Comparison of ENCODE assay signal across 8 cellular contexts in the genomic region with DNA sequence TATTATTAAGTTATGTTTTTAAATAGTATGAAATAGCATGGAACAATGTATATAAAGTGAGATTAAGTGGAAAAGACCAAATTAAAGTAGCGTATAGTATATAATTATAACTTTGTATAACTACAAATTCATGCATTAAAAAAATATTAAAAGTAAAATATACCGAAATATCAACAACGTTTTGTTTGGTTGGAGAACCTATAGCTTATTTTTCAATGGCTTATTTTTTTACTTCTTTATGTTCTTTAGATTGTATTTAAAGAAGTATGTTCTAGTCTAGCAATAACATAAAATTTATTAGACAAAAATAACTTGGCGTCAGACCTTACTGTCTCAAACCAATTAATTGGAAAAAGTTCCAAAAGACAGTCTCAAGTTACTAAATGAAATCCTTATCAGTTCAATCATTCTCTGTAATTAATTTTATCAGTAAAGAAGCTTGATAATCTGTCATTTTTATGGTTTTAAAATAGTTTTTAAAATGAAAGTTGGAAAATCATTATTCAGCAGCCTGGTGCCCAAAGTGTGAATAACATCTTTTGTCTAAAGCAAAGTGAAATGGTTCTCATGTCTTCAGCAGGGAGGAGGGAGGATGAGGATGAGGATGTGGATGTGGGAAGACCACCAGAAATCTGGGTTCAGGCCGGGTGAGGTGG. TPM values are rescaled to one million over a fixed set of nuclear protein-coding genes. Genes with fewer than 3 reads are reported as not detected.
DNase-seq lines count a peak whose midpoint lies in the region; ATAC-seq and TF ChIP-seq lines count a peak whose summit lies in the region.

No MANE protein-coding gene starts in this region.

- H3K9me3 ChIP-seq in HUES48 (ENCODE audit: control insufficient read depth, insufficient read depth, low read length) = no peaks in the 10 kb centered on the region
- no peaks in the 10 kb centered on the region for H3K9me3 ChIP-seq in mononuclear cell (ENCODE audit: low read depth, low read length)

- H3K27me3 ChIP-seq in BJ (ENCODE audit: control insufficient read depth, insufficient read depth, low read length) (no peaks in the 10 kb centered on the region), HUES48 (ENCODE audit: control insufficient read depth, insufficient read depth, low read length) (peaks cover 11% of the 10 kb centered on the region; the same call in 1 of the 2 replicates), brain microvascular endothelial cell (replicated peaks) (no peaks in the 10 kb centered on the region), mononuclear cell (ENCODE audit: insufficient read depth, low read length) (peaks cover 2% of the 10 kb centered on the region)

- H3K9ac ChIP-seq in HUES48 (ENCODE audit: low read depth, low read length) = no peak overlapping the region

- H3K4me1 ChIP-seq in HUES48 (ENCODE audit: control insufficient read depth, insufficient read depth, low read length) (peaks cover 27% of the 10 kb centered on the region), mononuclear cell (ENCODE audit: insufficient read depth, low read length) (peaks cover 61% of the 10 kb centered on the region)

- in situ Hi-C loops in brain microvascular endothelial cell (cut with HindIII; ENCODE audit: low pct_ligation_motif_present, low sequenced_read_pairs) = no loop called here

- TF ChIP-seq CTCF in BJ (IDR thresholded peaks at IDR 0.05; ENCODE audit: insufficient read depth, low read depth, low read length) (no peak; the same call in 1 of the 2 replicates), brain microvascular endothelial cell (IDR thresholded peaks at IDR 0.05; ENCODE audit: low read depth, low read length, missing control alignments) (peak; percentile 31)

- ATAC-seq in HG02884 (IDR thresholded peaks at IDR 0.05; ENCODE audit: unreplicated experiment) (no peak), GM19328 (IDR thresholded peaks at IDR 0.05; ENCODE audit: unreplicated experiment) (no peak)

- peak overlapping the region; percentile 41 for H3K4me3 ChIP-seq in BJ (ENCODE audit: low read depth, low read length)
- H3K4me3 ChIP-seq in HUES48 (ENCODE audit: low read depth, low read length) = peak overlapping the region; percentile 68
- peak overlapping the region; percentile 54 for H3K4me3 ChIP-seq in brain microvascular endothelial cell (ENCODE audit: low read depth, low read length)
- H3K4me3 ChIP-seq in mononuclear cell (ENCODE audit: low read length) = peak overlapping the region; percentile 48

- H3K36me3 ChIP-seq in BJ (ENCODE audit: control insufficient read depth, insufficient read depth, low read length) = no peaks in the 10 kb centered on the region; the same call in 1 of the 2 replicates
- H3K36me3 ChIP-seq in HUES48 (ENCODE audit: control insufficient read depth, insufficient read depth, low read length) = no peaks in the 10 kb centered on the region
- no peaks in the 10 kb centered on the region for H3K36me3 ChIP-seq in brain microvascular endothelial cell (replicated peaks)

- DNase-seq in BJ (ENCODE audit: low read depth) (no peak), brain microvascular endothelial cell (peak; percentile 11), ecto neural progenitor cell (ENCODE audit: low spot score) (no peak), mucosa of gallbladder (ENCODE audit: low spot score) (no peak)

- CTCF ChIA-PET in BJ (lab: Yijun Ruan, JAX) = interaction anchor here (1.0 to 1.5 kb wide), 7 partner anchors 10 to 154 kb away, joined by 3 to 4 read pairs (median 3); no protein-coding TSS in a partner anchor

- POLR2A ChIA-PET in BJ (lab: Charles Lee) = no interaction called here

- no peak overlapping the region for H3K27ac ChIP-seq in HUES48 (ENCODE audit: low read depth, low read length)
- peak overlapping the region; percentile 56 for H3K27ac ChIP-seq in brain microvascular endothelial cell

RNA-seq across cellular contexts. Expression of gene IRAK3, which starts 46.7 kb away (rescaled TPM):
- 3.1 and 6.3 TPM in 2 replicates for polyA plus RNA-seq in BJ (2011; rRNA removed)
- 3.5 and 4.3 TPM in 2 replicates for polyA minus RNA-seq in BJ (2011; rRNA and poly(A)+ RNA removed)
- total RNA-seq in mononuclear cell = 57.5 TPM
- total RNA-seq in mucosa of gallbladder = 7.1 TPM
